In the genomic region with DNA sequence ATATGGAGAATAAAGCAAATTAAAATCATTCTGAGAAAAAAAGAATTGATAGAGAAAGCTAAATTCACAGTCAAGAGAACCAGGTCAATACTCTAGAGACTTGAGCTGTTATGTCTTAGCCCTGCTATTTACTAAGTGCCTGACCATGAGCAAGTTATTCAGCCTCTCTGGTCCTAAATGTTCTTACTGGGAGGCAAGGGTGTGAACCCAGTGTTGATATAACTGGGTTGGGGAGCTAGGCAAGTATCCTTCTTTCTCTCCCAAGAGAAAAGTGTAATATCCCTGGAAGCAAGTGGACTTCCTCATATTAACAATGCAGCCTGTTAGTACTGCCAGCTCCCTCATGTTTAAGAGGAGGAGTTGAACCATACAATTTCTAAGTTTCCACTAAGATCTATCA, we compare ENCODE assay signal across 6 cellular contexts.
"Had no signal": no experiment of that assay in that cellular context is flagged by ENCODE, and none has a peak within 500 bp of the region (broad histone marks: within the 10 kb centered on the region; RNA-seq: fewer than 3 reads in every experiment).

No MANE protein-coding gene starts in this region.

- H3K4me3 Mint-ChIP-seq: GM23338, H9, IgD-negative memory B cell had no signal

- H3K4me1 Mint-ChIP-seq: GM23338, H9, IgD-negative memory B cell had no signal

- H3K4me3 ChIP-seq: GM23338 had no signal

- H3K27me3 Mint-ChIP-seq: IgD-negative memory B cell had no signal

- H3K27ac Mint-ChIP-seq: H9, IgD-negative memory B cell had no signal

- DNase-seq: H9, HCEC 1CT, KBM-7 had no signal

- ATAC-seq: GM23338, HepG2 had no signal
